ENCODE assay signal across 23 cellular contexts in the genomic region with DNA sequence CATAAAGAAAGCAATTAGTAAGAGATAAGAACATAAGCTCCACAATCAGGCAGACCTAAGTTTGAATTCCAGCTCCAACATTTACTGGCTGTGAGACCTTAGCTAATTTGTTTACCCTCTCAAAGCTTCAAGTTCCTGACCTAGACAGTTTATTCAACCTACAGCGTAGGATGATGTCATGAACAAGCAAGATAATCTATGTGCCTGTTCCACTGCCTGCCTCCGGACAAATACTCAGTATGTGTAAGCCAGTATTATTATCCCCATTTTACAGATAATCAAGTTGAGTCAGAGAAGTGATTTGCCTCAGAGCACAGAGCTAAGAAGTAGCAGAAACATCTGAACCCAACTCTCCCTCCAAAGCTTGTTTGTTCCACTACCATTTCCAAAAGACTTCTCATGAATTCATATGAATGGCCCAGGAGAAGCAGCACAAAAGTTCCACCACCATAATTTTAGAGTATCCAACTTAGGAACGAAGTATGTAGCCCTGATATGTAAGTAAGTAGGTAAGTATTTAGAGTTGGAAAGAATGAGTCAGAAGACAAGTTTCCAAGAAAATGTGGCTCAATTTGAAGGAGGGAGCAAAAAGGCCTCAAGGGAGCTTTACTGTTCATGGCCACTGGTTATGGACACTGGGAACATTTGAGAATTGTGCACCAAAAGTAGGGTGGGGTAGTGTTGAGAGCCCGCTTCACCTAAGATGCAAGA.
A peak's percentile ranks its signal among the peaks of the same experiment; 100 is the strongest.
DNase-seq lines count a peak whose midpoint lies in the region; ATAC-seq, FAIRE-seq and TF ChIP-seq lines count a peak whose summit lies in the region.
"Had no signal": no experiment of that assay in that cellular context is flagged by ENCODE, and none has a peak within 500 bp of the region (broad histone marks: within the 10 kb centered on the region; RNA-seq: fewer than 3 reads in every experiment).

No MANE protein-coding gene starts in this region.

- TF ChIP-seq CTCF in SK-N-SH (IDR thresholded peaks at IDR 0.05): no peak
- TF ChIP-seq CTCF in astrocyte (IDR thresholded peaks at IDR 0.05; ENCODE audit: insufficient read depth, low read depth, low read length): no peak
- TF ChIP-seq CTCF in ovary (IDR thresholded peaks at IDR 0.05): no peak

- ATAC-seq in SK-N-SH treated with all-trans-retinoic acid at 6 μM for 48 hours (no peak), Right ventricle myocardium superior (ENCODE audit: poor library complexity) (peak; percentile 68)
- ATAC-seq: A549; activated naive CD4-positive, alpha-beta T cell treated with anti-CD3 and anti-CD28 coated beads, Interleukin-2, amount 50 U/mL, for 72 hours had no signal

- H3K36me3 Mint-ChIP-seq in astrocyte (ENCODE audit: low read depth, unreplicated experiment): no peaks in the 10 kb centered on the region
- H3K36me3 Mint-ChIP-seq: activated naive CD4-positive, alpha-beta T cell treated with anti-CD3 and anti-CD28 coated beads, Interleukin-2, amount 50 U/mL, for 72 hours had no signal

- H3F3A ChIP-seq in SK-N-SH (replicated peaks; ENCODE audit: insufficient read depth): no peaks in the 10 kb centered on the region

- POLR2A ChIA-PET in SK-N-SH (lab: Yijun Ruan, JAX): no interaction called here

- H3K9me3 ChIP-seq in SK-N-SH (no peaks in the 10 kb centered on the region), astrocyte (ENCODE audit: insufficient read depth, low read depth, low read length) (no peaks in the 10 kb centered on the region), skeletal muscle tissue (ENCODE audit: control insufficient read depth in 3 of 3, low read length in 3 of 3) (no peaks in the 10 kb centered on the region), ovary (no peaks in the 10 kb centered on the region)
- H3K9me3 ChIP-seq: A549; BLaER1 treated with 17β-estradiol and CSF1 and Interleukin-3, amounts not matched to agents 10 nM and 100 nM; MG63; upper lobe of left lung had no signal

- no peak overlapping the region for H3K27ac Mint-ChIP-seq in astrocyte (ENCODE audit: unreplicated experiment)
- H3K27ac Mint-ChIP-seq: activated naive CD4-positive, alpha-beta T cell treated with anti-CD3 and anti-CD28 coated beads, Interleukin-2, amount 50 U/mL, for 72 hours had no signal

- H3K79me2 ChIP-seq in SK-N-SH (ENCODE audit: insufficient read depth): no peaks in the 10 kb centered on the region
- no peaks in the 10 kb centered on the region for H3K79me2 ChIP-seq in astrocyte (ENCODE audit: insufficient read depth, low read length)

- H2AFZ ChIP-seq in SK-N-SH (ENCODE audit: low read depth) (no peak overlapping the region), astrocyte (ENCODE audit: low read depth, low read length) (no peak overlapping the region)

- TF ChIP-seq RAD21 in SK-N-SH (IDR thresholded peaks at IDR 0.05; ENCODE audit: low read length): no peak

- H3K4me3 ChIP-seq in SK-N-SH (ENCODE audit: low read depth in 2 of 2, low read length in 1 of 2) (no peak overlapping the region), astrocyte (ENCODE audit: insufficient read depth, low read depth, low read length) (no peak overlapping the region), skeletal muscle tissue (ENCODE audit: low read length in 3 of 3) (no peak overlapping the region), ovary (no peak overlapping the region)
- H3K4me3 ChIP-seq: A549; BLaER1 treated with 17β-estradiol and CSF1 and Interleukin-3, amounts not matched to agents 10 nM and 100 nM; MG63; upper lobe of left lung had no signal

- TF ChIP-seq POLR2A in ovary (IDR thresholded peaks at IDR 0.05): no peak

- DNase-seq in SK-N-SH (no peak), astrocyte (ENCODE audit: low read depth) (peak; percentile 68), Right ventricle myocardium superior (no peak), ureter (ENCODE audit: low spot score) (no peak), ovary (no peak)
- no peak for DNase-seq in activated CD8-positive, alpha-beta memory T cell treated with anti-CD3 and anti-CD28 coated beads for 24 hours
- DNase-seq: activated CD4-positive, alpha-beta T cell treated with anti-CD3 and anti-CD28 coated beads, Interleukin-2, amount 50 U/mL, for 4 hours; activated T-cell treated with anti-CD3 and anti-CD28 coated beads, Interleukin-2, amount 50 U/mL, for 1 hour; kidney glomerular epithelial cell; MG63; midbrain; NCI-H1694; NCI-H446 treated with DMSO at 0.1 percent for 48 hours; retina; stimulated activated naive CD4-positive, alpha-beta T cell; upper lobe of left lung; WERI-Rb-1 had no signal

- TF ChIP-seq EP300 in SK-N-SH (IDR thresholded peaks at IDR 0.05; ENCODE audit: borderline replicate concordance in 1 of 2, low read depth in 1 of 2, low read length in 1 of 2) (no peak), ovary (IDR thresholded peaks at IDR 0.05) (no peak)

- H3K4me3 Mint-ChIP-seq in astrocyte (ENCODE audit: unreplicated experiment): no peak overlapping the region
- H3K4me3 Mint-ChIP-seq: neural crest cell had no signal

- H3K4me1 Mint-ChIP-seq in astrocyte (ENCODE audit: low read depth, unreplicated experiment): no peaks in the 10 kb centered on the region
- H3K4me1 Mint-ChIP-seq: neural crest cell had no signal

- WGBS in SK-N-SH (ENCODE audit: low lambda C conversion rate): 80% methylated on average over 4 of the region's 4 CpGs
- WGBS in ovary, 3 donors: 72 to 87% (median 84%) methylated on average over 4 of the region's 4 CpGs

- H3K9ac ChIP-seq in SK-N-SH (no peak overlapping the region), astrocyte (ENCODE audit: low read length) (no peak overlapping the region), skeletal muscle tissue (ENCODE audit: low read depth in 1 of 3, low read length in 3 of 3) (no peak overlapping the region)
- H3K9ac ChIP-seq: BLaER1 treated with 17β-estradiol and CSF1 and Interleukin-3, amounts not matched to agents 10 nM and 100 nM had no signal

- H3K4me2 ChIP-seq in SK-N-SH (no peak overlapping the region), astrocyte (ENCODE audit: low read length) (no peak overlapping the region)
- H3K4me2 ChIP-seq: A549; BLaER1 treated with 17β-estradiol and CSF1 and Interleukin-3, amounts not matched to agents 10 nM and 100 nM had no signal

- H3K4me1 ChIP-seq in SK-N-SH (ENCODE audit: control insufficient read depth in 1 of 2, insufficient read depth in 2 of 2, low read depth in 1 of 2, low read length in 1 of 2) (no peaks in the 10 kb centered on the region), astrocyte (ENCODE audit: insufficient read depth, low read length) (no peaks in the 10 kb centered on the region), skeletal muscle tissue (ENCODE audit: control insufficient read depth in 3 of 3, insufficient read depth in 3 of 3, low read length in 3 of 3) (peaks cover 4 to 8% (median 7%) of the 10 kb centered on the region in 3 donors), ovary (ENCODE audit: insufficient read depth) (no peaks in the 10 kb centered on the region)
- H3K4me1 ChIP-seq: A549; BLaER1 treated with 17β-estradiol and CSF1 and Interleukin-3, amounts not matched to agents 10 nM and 100 nM; upper lobe of left lung had no signal

- no peak overlapping the region for H3K27ac ChIP-seq in SK-N-SH (ENCODE audit: low read depth in 2 of 2, low read length in 1 of 2)
- H3K27ac ChIP-seq in astrocyte (ENCODE audit: low read depth, low read length): no peak overlapping the region
- H3K27ac ChIP-seq in skeletal muscle tissue (ENCODE audit: low read depth, low read length): peak overlapping the region; percentile 9
- H3K27ac ChIP-seq in ovary: no peak overlapping the region
- H3K27ac ChIP-seq: A549; BLaER1 treated with 17β-estradiol and CSF1 and Interleukin-3, amounts not matched to agents 10 nM and 100 nM; upper lobe of left lung; WERI-Rb-1 had no signal

- H3K27me3 ChIP-seq in SK-N-SH (ENCODE audit: insufficient read depth): no peaks in the 10 kb centered on the region
- peaks cover 4% of the 10 kb centered on the region for H3K27me3 ChIP-seq in astrocyte (ENCODE audit: insufficient read depth, low read length)
- H3K27me3 ChIP-seq in skeletal muscle tissue (ENCODE audit: control insufficient read depth in 3 of 3, insufficient read depth in 3 of 3, low read length in 3 of 3): no peaks in the 10 kb centered on the region
- no peaks in the 10 kb centered on the region for H3K27me3 ChIP-seq in ovary
- H3K27me3 ChIP-seq: BLaER1 treated with 17β-estradiol and CSF1 and Interleukin-3, amounts not matched to agents 10 nM and 100 nM; MG63; upper lobe of left lung had no signal

- H3K36me3 ChIP-seq in SK-N-SH (replicated peaks in 1 of 2; ENCODE audit: control insufficient read depth in 1 of 2, insufficient read depth in 2 of 2, low read length in 1 of 2) (no peaks in the 10 kb centered on the region), astrocyte (ENCODE audit: insufficient read depth, low read length) (no peaks in the 10 kb centered on the region), skeletal muscle tissue (ENCODE audit: control insufficient read depth in 3 of 3, insufficient read depth in 3 of 3, low read length in 3 of 3) (no peaks in the 10 kb centered on the region), ovary (no peaks in the 10 kb centered on the region)
- H3K36me3 ChIP-seq: BLaER1 treated with 17β-estradiol and CSF1 and Interleukin-3, amounts not matched to agents 10 nM and 100 nM; MG63; upper lobe of left lung; WERI-Rb-1 had no signal

- no peaks in the 10 kb centered on the region for H3K9me2 ChIP-seq in SK-N-SH

- intact Hi-C loops in Right ventricle myocardium superior (cut with DNase I) (loop anchor here (10.0 kb wide), 2 partner anchors 99 to 101 kb away; no protein-coding TSS in a partner anchor), ovary (cut with DNase I) (no loop called here)

- FAIRE-seq in astrocyte (lab: Jason Lieb, UNC): peak; percentile 52
- FAIRE-seq: A549 had no signal

- CTCF ChIA-PET in SK-N-SH (lab: Yijun Ruan, JAX): interaction anchor here (1.1 kb wide), 1 partner anchor 10 kb away, joined by 4 read pairs; no protein-coding TSS in a partner anchor

- H4K20me1 ChIP-seq in SK-N-SH (ENCODE audit: insufficient read depth): no peaks in the 10 kb centered on the region
- no peaks in the 10 kb centered on the region for H4K20me1 ChIP-seq in astrocyte (ENCODE audit: insufficient read depth, low read length)
- H4K20me1 ChIP-seq: BLaER1 treated with 17β-estradiol and CSF1 and Interleukin-3, amounts not matched to agents 10 nM and 100 nM had no signal

- no peaks in the 10 kb centered on the region for H3K9me3 Mint-ChIP-seq in astrocyte (ENCODE audit: unreplicated experiment)
- H3K9me3 Mint-ChIP-seq: neural crest cell had no signal

- no peaks in the 10 kb centered on the region for H3K27me3 Mint-ChIP-seq in astrocyte (ENCODE audit: low read depth, unreplicated experiment)

TF ChIP-seq in SK-N-SH, 30 proteins besides CTCF, POLR2A, EP300 and RAD21 (continues in another document):
- TF ChIP-seq FOSL2 (IDR thresholded peaks at IDR 0.05; ENCODE audit: borderline replicate concordance, low read depth) (0 out of 2 replicates have a peak, but pooled peaks have one; percentile 11), YY1 (IDR thresholded peaks at IDR 0.05; ENCODE audit: low read depth) (no peak)

TF ChIP-seq in SK-N-SH treated with all-trans-retinoic acid at 6 μM for 48 hours, 23 proteins besides CTCF, POLR2A, EP300 and RAD21 (continues in another document):
- TF ChIP-seq SNAI2 (CRISPR knock-in tag; IDR thresholded peaks at IDR 0.05): no peak
- no peak for TF ChIP-seq ZFP30 (CRISPR knock-in tag; IDR thresholded peaks at IDR 0.05)
- TF ChIP-seq ZNF70 (CRISPR knock-in tag; IDR thresholded peaks at IDR 0.05): no peak
- TF ChIP-seq ZNF8 (CRISPR knock-in tag; IDR thresholded peaks at IDR 0.05): no peak
- no peak for TF ChIP-seq ESRRG (CRISPR knock-in tag; IDR thresholded peaks at IDR 0.05)
